Comparison of ENCODE assay signal across 4 cellular contexts in the genomic region with DNA sequence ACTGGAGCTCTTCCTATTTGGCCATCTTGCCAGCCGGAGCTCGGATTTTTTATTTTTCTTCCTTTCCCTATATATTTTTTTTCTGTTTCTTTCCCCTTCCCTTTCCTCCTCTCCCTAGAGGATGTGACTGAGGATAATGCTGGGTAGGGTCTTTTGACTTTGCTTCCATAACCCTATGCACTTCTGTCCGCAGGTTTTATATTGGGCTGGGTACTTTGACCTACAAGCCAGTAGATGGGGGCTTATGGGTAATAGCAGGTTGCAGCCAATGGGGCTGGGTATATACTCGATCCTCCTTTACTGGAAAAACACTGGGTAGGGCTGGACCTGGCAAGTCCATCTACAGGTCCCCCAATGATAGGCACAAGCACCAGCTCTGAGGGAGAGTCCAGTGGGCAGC. TPM values are rescaled to one million over a fixed set of nuclear protein-coding genes. Genes with fewer than 3 reads are reported as not detected.
"Had no signal": no experiment of that assay in that cellular context is flagged by ENCODE, and none has a peak within 500 bp of the region (broad histone marks: within the 10 kb centered on the region; RNA-seq: fewer than 3 reads in every experiment).

No MANE protein-coding gene starts in this region.

RNA-seq across cellular contexts. Expression of a gene that starts 12.2 kb away (rescaled TPM):
- total RNA-seq: HepG2, HT1080, M059J, SJSA1 had no signal
